In the genomic region with DNA sequence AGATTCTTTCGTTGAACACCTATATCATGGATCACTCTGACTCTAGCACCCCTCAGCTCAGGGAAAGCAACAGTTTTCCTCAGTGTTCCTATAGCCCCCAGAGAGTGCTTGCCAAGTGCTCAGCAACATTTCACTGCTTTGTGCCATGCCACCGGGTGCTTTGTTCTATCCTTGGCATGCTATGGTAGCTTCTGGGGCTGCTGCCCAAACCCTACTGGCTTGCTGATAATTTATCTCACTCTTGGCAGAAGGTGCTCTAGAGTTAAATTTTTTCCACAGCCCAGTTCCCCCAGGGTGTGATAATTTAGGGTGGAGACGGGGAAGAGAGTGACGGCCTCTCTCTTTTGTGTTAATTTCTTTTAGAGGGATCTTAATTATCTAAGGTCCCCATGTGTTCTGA, we compare ENCODE assay signal across 1 cellular context.
TF ChIP-seq lines count a peak whose summit lies in the region.

No MANE protein-coding gene starts in this region.

TF ChIP-seq in endothelial cell of umbilical vein, 7 proteins besides CTCF, POLR2A, EP300 and RAD21:
- no peak for TF ChIP-seq JUN (IDR thresholded peaks at IDR 0.05; ENCODE audit: borderline replicate concordance, insufficient read depth, insufficient read length, low read depth)
- no peak for TF ChIP-seq FOS (IDR thresholded peaks at IDR 0.05; ENCODE audit: borderline replicate concordance, insufficient read depth, low read length)
- no peak for TF ChIP-seq POLR2AphosphoS5 (IDR thresholded peaks at IDR 0.05; ENCODE audit: insufficient read depth, low read depth, low read length)
